In genomic region chr18:7298149-7298548, GRCh38 we compare ENCODE assay signal across 41 cellular contexts.
"Had no signal": no experiment of that assay in that cellular context is flagged by ENCODE, and none has a peak within 500 bp of the region (broad histone marks: within the 10 kb centered on the region; RNA-seq: fewer than 3 reads in every experiment).

No MANE protein-coding gene starts in this region.

- H3K36me3 Mint-ChIP-seq: activated naive CD4-positive, alpha-beta T cell treated with anti-CD3 and anti-CD28 coated beads, Interleukin-2, amount 50 U/mL, for 24 hours; activated naive CD8-positive, alpha-beta T cell treated with anti-CD3 and anti-CD28 coated beads, Interleukin-2, amount 10 ng/mL, durations not matched to agents 7 days and 5 days; brain had no signal

- DNase-seq: activated effector memory CD4-positive, alpha-beta T cell treated with anti-CD3 and anti-CD28 coated beads, Interleukin-2, amount 50 U/mL, for 16 hours; activated effector memory CD4-positive, alpha-beta T cell treated with Interleukin-2 at 50 U/mL for 16 hours; activated gamma-delta T cell; activated gamma-delta T cell treated with Interleukin-2 at 50 U/mL for 16 hours; activated naive CD4-positive, alpha-beta T cell; activated naive CD4-positive, alpha-beta T cell treated with anti-CD3 and anti-CD28 coated beads for 36 hours; activated naive CD4-positive, alpha-beta T cell treated with anti-CD3 and anti-CD28 coated beads, Interleukin-2, amount 10 ng/mL, durations not matched to agents 7 days and 5 days; activated naive CD4-positive, alpha-beta T cell treated with anti-CD3 and anti-CD28 coated beads, Interleukin-2, amount 50 U/mL, for 16 hours; activated naive CD4-positive, alpha-beta T cell treated with Interleukin-2 at 50 U/mL for 16 hours; activated naive CD8-positive, alpha-beta T cell treated with anti-CD3 and anti-CD28 coated beads for 36 hours; activated naive CD8-positive, alpha-beta T cell treated with anti-CD3 and anti-CD28 coated beads, Interleukin-2, amount 10 ng/mL, durations not matched to agents 7 days and 5 days; activated naive CD8-positive, alpha-beta T cell treated with anti-CD3 and anti-CD28 coated beads, Interleukin-2, amount 50 U/mL, for 24 hours; activated T-cell treated with anti-CD3 and anti-CD28 coated beads for 4 hours; activated T-cell treated with anti-CD3 and anti-CD28 coated beads, Interleukin-2, amount 50 U/mL, for 1 hour; activated T-cell treated with anti-CD3 and anti-CD28 coated beads, Interleukin-2, amount 50 U/mL, for 24 hours; activated T-cell treated with anti-CD3 and anti-CD28 coated beads, Interleukin-2, amount 50 U/mL, for 4 hours; activated T-cell treated with anti-CD3 and anti-CD28 coated beads, Interleukin-2, amount 50 U/mL, for 48 hours; activated T-cell treated with anti-CD3 and anti-CD28 coated beads, Interleukin-2, amount 50 U/mL, for 72 hours; adrenal gland; amniotic stem cell; amygdala; anterior cingulate cortex; aorta; body of pancreas; brain microvascular endothelial cell; caudate nucleus; central memory CD4-positive, alpha-beta T cell; cerebellar nuclear complex had no signal

- H3K27ac ChIP-seq: adrenal gland, ascending aorta, body of pancreas, brain microvascular endothelial cell, breast epithelium, cardiac muscle cell had no signal

- H3K4me1 Mint-ChIP-seq: activated naive CD4-positive, alpha-beta T cell treated with anti-CD3 and anti-CD28 coated beads, Interleukin-2, amount 10 ng/mL, durations not matched to agents 7 days and 5 days; activated naive CD4-positive, alpha-beta T cell treated with anti-CD3 and anti-CD28 coated beads, Interleukin-2, amount 50 U/mL, for 24 hours; activated naive CD8-positive, alpha-beta T cell treated with anti-CD3 and anti-CD28 coated beads for 36 hours; activated naive CD8-positive, alpha-beta T cell treated with anti-CD3 and anti-CD28 coated beads, Interleukin-2, amount 10 ng/mL, durations not matched to agents 7 days and 5 days; activated naive CD8-positive, alpha-beta T cell treated with anti-CD3 and anti-CD28 coated beads, Interleukin-2, amount 50 U/mL, for 24 hours; activated T-helper 17 cell treated with anti-CD3 and anti-CD28 coated beads, Interleukin-2, amount 50 U/mL, for 72 hours; central memory CD8-positive, alpha-beta T cell had no signal

- H3K9me3 ChIP-seq: body of pancreas had no signal

- H3K27me3 ChIP-seq: adrenal gland, ascending aorta, body of pancreas, brain microvascular endothelial cell, breast epithelium, cardiac muscle cell had no signal

- ATAC-seq: activated naive CD4-positive, alpha-beta T cell treated with anti-CD3 and anti-CD28 coated beads, Interleukin-2, amount 50 U/mL, for 72 hours; activated naive CD8-positive, alpha-beta T cell treated with anti-CD3 and anti-CD28 coated beads, Interleukin-2, amount 50 U/mL, for 24 hours; activated T-cell treated with anti-CD3 and anti-CD28 coated beads, Interleukin-2, amount 50 U/mL, for 4 hours; activated T-cell treated with anti-CD3 and anti-CD28 coated beads, Interleukin-2, amount 50 U/mL, for 72 hours; activated T-helper 17 cell treated with anti-CD3 and anti-CD28 coated beads, Interleukin-2, amount 50 U/mL, for 72 hours; body of pancreas had no signal

- H3K36me3 ChIP-seq: adrenal gland, ascending aorta, brain microvascular endothelial cell, breast epithelium, cardiac muscle cell had no signal

- H3K27ac Mint-ChIP-seq: activated naive CD4-positive, alpha-beta T cell treated with anti-CD3 and anti-CD28 coated beads for 36 hours; activated naive CD4-positive, alpha-beta T cell treated with anti-CD3 and anti-CD28 coated beads, Interleukin-2, amount 10 ng/mL, durations not matched to agents 7 days and 5 days; activated naive CD4-positive, alpha-beta T cell treated with anti-CD3 and anti-CD28 coated beads, Interleukin-2, amount 50 U/mL, for 24 hours; activated naive CD4-positive, alpha-beta T cell treated with anti-CD3 and anti-CD28 coated beads, Interleukin-2, amount 50 U/mL, for 72 hours; activated naive CD8-positive, alpha-beta T cell; activated naive CD8-positive, alpha-beta T cell treated with anti-CD3 and anti-CD28 coated beads for 36 hours; activated naive CD8-positive, alpha-beta T cell treated with anti-CD3 and anti-CD28 coated beads, Interleukin-2, amount 10 ng/mL, durations not matched to agents 7 days and 5 days; activated naive CD8-positive, alpha-beta T cell treated with anti-CD3 and anti-CD28 coated beads, Interleukin-2, amount 50 U/mL, for 24 hours; activated T-cell treated with anti-CD3 and anti-CD28 coated beads, Interleukin-2, amount 50 U/mL, for 24 hours; activated T-helper 1 cell treated with anti-CD3 and anti-CD28 coated beads, Interleukin-12 subunit alpha, Interleukin-12 subunit beta, Interleukin-2, Interleukin-4 antibody, amounts not matched to agents 30 ng/mL and 10 ng/mL and 1 ng/mL, durations not matched to agents 14 hours and 24 hours and 36 hours; activated T-helper 17 cell treated with anti-CD3 and anti-CD28 coated beads, Interleukin-2, amount 50 U/mL, for 72 hours; activated T-helper 2 cell treated with anti-CD3 and anti-CD28 coated beads, Interferon-gamma antibody, Interleukin-2, Interleukin-4, amounts not matched to agents 10 μg/mL and 5 μg/mL and 100 μg/mL, durations not matched to agents 14 hours and 24 hours and 36 hours; brain had no signal

- FAIRE-seq: astrocyte, bronchial epithelial cell had no signal

- H3K4me1 ChIP-seq: adrenal gland, ascending aorta, body of pancreas, breast epithelium had no signal

- H3K4me3 ChIP-seq: adrenal gland, ascending aorta, body of pancreas, breast epithelium, cardiac muscle cell had no signal

- H3K4me3 Mint-ChIP-seq: activated naive CD4-positive, alpha-beta T cell treated with anti-CD3 and anti-CD28 coated beads for 36 hours; activated naive CD4-positive, alpha-beta T cell treated with anti-CD3 and anti-CD28 coated beads, Interleukin-2, amount 10 ng/mL, durations not matched to agents 7 days and 5 days; activated naive CD4-positive, alpha-beta T cell treated with anti-CD3 and anti-CD28 coated beads, Interleukin-2, amount 50 U/mL, for 24 hours; activated naive CD8-positive, alpha-beta T cell; activated naive CD8-positive, alpha-beta T cell treated with anti-CD3 and anti-CD28 coated beads for 36 hours; activated naive CD8-positive, alpha-beta T cell treated with anti-CD3 and anti-CD28 coated beads, Interleukin-2, amount 10 ng/mL, durations not matched to agents 7 days and 5 days; activated naive CD8-positive, alpha-beta T cell treated with anti-CD3 and anti-CD28 coated beads, Interleukin-2, amount 50 U/mL, for 24 hours; activated T-cell treated with anti-CD3 and anti-CD28 coated beads, Interleukin-2, amount 50 U/mL, for 24 hours; activated T-cell treated with anti-CD3 and anti-CD28 coated beads, Interleukin-2, amount 50 U/mL, for 4 hours; activated T-cell treated with anti-CD3 and anti-CD28 coated beads, Interleukin-2, amount 50 U/mL, for 72 hours; activated T-helper 1 cell treated with anti-CD3 and anti-CD28 coated beads, Interleukin-12 subunit alpha, Interleukin-12 subunit beta, Interleukin-2, Interleukin-4 antibody, amounts not matched to agents 30 ng/mL and 10 ng/mL and 1 ng/mL, durations not matched to agents 14 hours and 24 hours and 36 hours; activated T-helper 17 cell treated with anti-CD3 and anti-CD28 coated beads, Interleukin-2, amount 50 U/mL, for 72 hours; brain; central memory CD8-positive, alpha-beta T cell had no signal

- H3K27me3 Mint-ChIP-seq: activated naive CD4-positive, alpha-beta T cell treated with anti-CD3 and anti-CD28 coated beads, Interleukin-2, amount 10 ng/mL, durations not matched to agents 7 days and 5 days; activated naive CD8-positive, alpha-beta T cell; activated naive CD8-positive, alpha-beta T cell treated with anti-CD3 and anti-CD28 coated beads for 36 hours; activated naive CD8-positive, alpha-beta T cell treated with anti-CD3 and anti-CD28 coated beads, Interleukin-2, amount 10 ng/mL, durations not matched to agents 7 days and 5 days; activated naive CD8-positive, alpha-beta T cell treated with anti-CD3 and anti-CD28 coated beads, Interleukin-2, amount 50 U/mL, for 24 hours; activated T-cell treated with anti-CD3 and anti-CD28 coated beads, Interleukin-2, amount 50 U/mL, for 24 hours; activated T-helper 17 cell treated with anti-CD3 and anti-CD28 coated beads, Interleukin-2, amount 50 U/mL, for 72 hours; central memory CD8-positive, alpha-beta T cell had no signal
